Comparison of ENCODE assay signal across 31 cellular contexts in the genomic region with DNA sequence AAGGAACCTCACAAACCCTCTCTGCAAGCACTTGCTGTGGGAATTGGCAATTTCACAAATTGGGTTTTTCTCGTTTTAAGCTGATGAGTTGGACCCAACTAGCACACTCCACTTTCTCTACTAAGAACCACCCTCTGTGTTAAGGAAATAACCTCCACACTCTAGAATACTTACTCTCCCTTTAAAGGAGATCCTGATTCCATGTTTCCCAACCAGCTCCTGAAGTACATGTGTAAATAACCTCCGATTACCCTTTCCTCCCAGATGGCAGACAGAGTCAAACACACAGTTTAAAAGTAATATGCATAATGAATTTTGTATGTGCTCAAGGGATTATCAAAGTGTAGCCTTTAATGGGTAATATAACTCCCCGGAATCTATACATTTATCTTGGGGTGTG.
"Had no signal": no experiment of that assay in that cellular context is flagged by ENCODE, and none has a peak within 500 bp of the region (broad histone marks: within the 10 kb centered on the region; RNA-seq: fewer than 3 reads in every experiment).

No MANE protein-coding gene starts in this region.

- DNase-seq: activated CD4-positive, alpha-beta memory T cell treated with anti-CD3 and anti-CD28 coated beads, Interleukin-2, amount 10 ng/mL, durations not matched to agents 7 days and 5 days; activated CD4-positive, alpha-beta T cell treated with anti-CD3 and anti-CD28 coated beads for 1 hour; activated CD4-positive, alpha-beta T cell treated with anti-CD3 and anti-CD28 coated beads for 48 hours; activated CD4-positive, CD25-positive, alpha-beta regulatory T cell; activated CD8-positive, alpha-beta memory T cell treated with anti-CD3 and anti-CD28 coated beads for 24 hours; activated CD8-positive, alpha-beta memory T cell treated with anti-CD3 and anti-CD28 coated beads, Interleukin-2, amount 10 ng/mL, durations not matched to agents 7 days and 5 days; activated CD8-positive, alpha-beta memory T cell treated with anti-CD3 and anti-CD28 coated beads, Interleukin-2, amount 50 U/mL, for 48 hours; activated effector memory CD4-positive, alpha-beta T cell treated with Interleukin-2 at 50 U/mL for 16 hours; activated naive CD4-positive, alpha-beta T cell treated with anti-CD3 and anti-CD28 coated beads, Interleukin-2, amount 10 ng/mL, durations not matched to agents 7 days and 5 days; activated naive CD8-positive, alpha-beta T cell treated with anti-CD3 and anti-CD28 coated beads, Interleukin-2, amount 50 U/mL, for 24 hours; activated T-cell treated with anti-CD3 and anti-CD28 coated beads, Interleukin-2, amount 50 U/mL, for 48 hours; anterior cingulate cortex; caudate nucleus; cerebellar nuclear complex; MM.1S; NCI-H1092 treated with DMSO at 0.1 percent for 48 hours; NCI-H146; NCI-H187 treated with DMSO at 0.1 percent for 48 hours; NCI-H345; NCI-H526 treated with DMSO at 0.1 percent for 48 hours; NCI-H774; PC-9; Right ventricle myocardium superior; SW 1271; T-helper 1 cell; T-helper 2 cell; T-helper 9 cell; WERI-Rb-1 had no signal

- ATAC-seq: activated CD8-positive, alpha-beta memory T cell treated with anti-CD3 and anti-CD28 coated beads, Interleukin-2, amount 10 ng/mL, durations not matched to agents 7 days and 5 days; activated naive CD8-positive, alpha-beta T cell treated with anti-CD3 and anti-CD28 coated beads, Interleukin-2, amount 50 U/mL, for 24 hours had no signal

- H3K4me1 Mint-ChIP-seq: activated CD4-positive, alpha-beta memory T cell treated with anti-CD3 and anti-CD28 coated beads, Interleukin-2, amount 10 ng/mL, durations not matched to agents 7 days and 5 days; activated CD8-positive, alpha-beta memory T cell treated with anti-CD3 and anti-CD28 coated beads, Interleukin-2, amount 10 ng/mL, durations not matched to agents 7 days and 5 days; activated naive CD4-positive, alpha-beta T cell treated with anti-CD3 and anti-CD28 coated beads, Interleukin-2, amount 10 ng/mL, durations not matched to agents 7 days and 5 days; activated naive CD8-positive, alpha-beta T cell treated with anti-CD3 and anti-CD28 coated beads, Interleukin-2, amount 50 U/mL, for 24 hours; brain had no signal

- H3K27me3 Mint-ChIP-seq: activated naive CD4-positive, alpha-beta T cell treated with anti-CD3 and anti-CD28 coated beads, Interleukin-2, amount 10 ng/mL, durations not matched to agents 7 days and 5 days; brain had no signal

- H3K4me3 ChIP-seq: PC-9 had no signal

- H3K27ac Mint-ChIP-seq: activated CD4-positive, alpha-beta memory T cell treated with anti-CD3 and anti-CD28 coated beads, Interleukin-2, amount 10 ng/mL, durations not matched to agents 7 days and 5 days; activated CD8-positive, alpha-beta memory T cell treated with anti-CD3 and anti-CD28 coated beads, Interleukin-2, amount 10 ng/mL, durations not matched to agents 7 days and 5 days; activated naive CD4-positive, alpha-beta T cell treated with anti-CD3 and anti-CD28 coated beads, Interleukin-2, amount 10 ng/mL, durations not matched to agents 7 days and 5 days; activated naive CD8-positive, alpha-beta T cell; activated naive CD8-positive, alpha-beta T cell treated with anti-CD3 and anti-CD28 coated beads, Interleukin-2, amount 50 U/mL, for 24 hours; brain had no signal

- H3K36me3 ChIP-seq: WERI-Rb-1 had no signal

- H3K27ac ChIP-seq: KMS-11, PC-9, WERI-Rb-1 had no signal

- H3K9me3 Mint-ChIP-seq: activated CD4-positive, alpha-beta memory T cell treated with anti-CD3 and anti-CD28 coated beads, Interleukin-2, amount 10 ng/mL, durations not matched to agents 7 days and 5 days; activated naive CD4-positive, alpha-beta T cell treated with anti-CD3 and anti-CD28 coated beads, Interleukin-2, amount 10 ng/mL, durations not matched to agents 7 days and 5 days; brain had no signal

- H3K4me3 Mint-ChIP-seq: activated CD4-positive, alpha-beta memory T cell treated with anti-CD3 and anti-CD28 coated beads, Interleukin-2, amount 10 ng/mL, durations not matched to agents 7 days and 5 days; activated CD8-positive, alpha-beta memory T cell treated with anti-CD3 and anti-CD28 coated beads, Interleukin-2, amount 10 ng/mL, durations not matched to agents 7 days and 5 days; activated naive CD4-positive, alpha-beta T cell treated with anti-CD3 and anti-CD28 coated beads, Interleukin-2, amount 10 ng/mL, durations not matched to agents 7 days and 5 days; activated naive CD8-positive, alpha-beta T cell; activated naive CD8-positive, alpha-beta T cell treated with anti-CD3 and anti-CD28 coated beads, Interleukin-2, amount 50 U/mL, for 24 hours; brain had no signal

- H3K36me3 Mint-ChIP-seq: activated CD8-positive, alpha-beta memory T cell treated with anti-CD3 and anti-CD28 coated beads, Interleukin-2, amount 10 ng/mL, durations not matched to agents 7 days and 5 days; activated naive CD4-positive, alpha-beta T cell treated with anti-CD3 and anti-CD28 coated beads, Interleukin-2, amount 10 ng/mL, durations not matched to agents 7 days and 5 days; brain had no signal
